In genomic region chrX:19862634-19863236, GRCh38 we compare ENCODE assay signal across 19 cellular contexts. TPM values are rescaled to one million over a fixed set of nuclear protein-coding genes. Genes with fewer than 3 reads are reported as not detected.
DNase-seq lines count a peak whose midpoint lies in the region; ATAC-seq and TF ChIP-seq lines count a peak whose summit lies in the region.
"Had no signal": no experiment of that assay in that cellular context is flagged by ENCODE, and none has a peak within 500 bp of the region (broad histone marks: within the 10 kb centered on the region; RNA-seq: fewer than 3 reads in every experiment).

No MANE protein-coding gene starts in this region.

- peak overlapping the region; percentile 60 for H3K9ac ChIP-seq in Karpas-422 (ENCODE audit: low read length)

- H3K36me3 ChIP-seq in Karpas-422 (ENCODE audit: insufficient read depth, low read length), result no peaks in the 10 kb centered on the region
- H3K36me3 ChIP-seq: brain microvascular endothelial cell, ovary, SJSA1 had no signal

- H3K27me3 Mint-ChIP-seq in immature natural killer cell (ENCODE audit: low read depth in 3 of 3) (peaks cover 0 to 7% (median 0%) of the 10 kb centered on the region in 3 donors), MCF 10A (ENCODE audit: insufficient read depth, unreplicated experiment) (peaks cover 48% of the 10 kb centered on the region)
- H3K27me3 Mint-ChIP-seq: activated naive CD8-positive, alpha-beta T cell treated with anti-CD3 and anti-CD28 coated beads, Interleukin-2, amount 10 ng/mL, durations not matched to agents 7 days and 5 days had no signal

- peaks cover 66% of the 10 kb centered on the region for H3K79me2 ChIP-seq in Karpas-422 (ENCODE audit: low read length)

- DNase-seq in Karpas-422, result no peak
- DNase-seq in immature natural killer cell, result no peak
- no peak for DNase-seq in DMS153 treated with DMSO at 0.1 percent for 48 hours (lab: John Stamatoyannopoulos, UW; ENCODE audit: unreplicated experiment)
- DNase-seq in MCF 10A (ENCODE audit: unreplicated experiment), result no peak
- no peak for DNase-seq in NCI-H2029 (lab: John Stamatoyannopoulos, UW)
- DNase-seq in NCI-H2227 treated with DMSO at 0.1 percent for 48 hours (lab: John Stamatoyannopoulos, UW), result no peak
- DNase-seq: activated CD4-positive, CD25-positive, alpha-beta regulatory T cell treated with anti-CD3 and anti-CD28 coated beads, Interleukin-2, amount 50 U/mL, for 72 hours; activated naive CD8-positive, alpha-beta T cell treated with anti-CD3 and anti-CD28 coated beads, Interleukin-2, amount 10 ng/mL, durations not matched to agents 7 days and 5 days; brain microvascular endothelial cell; DMS 273 treated with DMSO at 0.1 percent for 48 hours; NCI-H1417 treated with DMSO at 0.1 percent for 48 hours; NCI-H2171; NCI-H774; ovary; PC-9 had no signal

- H3K9me3 Mint-ChIP-seq in immature natural killer cell (no peaks in the 10 kb centered on the region), MCF 10A (ENCODE audit: unreplicated experiment) (no peaks in the 10 kb centered on the region)
- H3K9me3 Mint-ChIP-seq: activated naive CD8-positive, alpha-beta T cell treated with anti-CD3 and anti-CD28 coated beads, Interleukin-2, amount 10 ng/mL, durations not matched to agents 7 days and 5 days; T-helper 2 cell treated with Interferon-gamma antibody and Interleukin-4, amounts not matched to agents 5 μg/mL and 100 μg/mL, for 36 hours had no signal

- H3K4me2 ChIP-seq in Karpas-422 (ENCODE audit: low read depth, low read length, poor library complexity, severe bottlenecking), result peak overlapping the region; percentile 74
- H3K4me2 ChIP-seq: PC-9 had no signal

- H3K36me3 Mint-ChIP-seq in immature natural killer cell (no peaks in the 10 kb centered on the region), MCF 10A (ENCODE audit: insufficient read depth, unreplicated experiment) (no peaks in the 10 kb centered on the region)

- CTCF ChIA-PET in MCF 10A (lab: Yijun Ruan, JAX), result interaction anchor here (0.6 kb wide), 1 partner anchor 40 kb away, joined by 3 read pairs; no protein-coding TSS in a partner anchor

- no peaks in the 10 kb centered on the region for H3K9me3 ChIP-seq in Karpas-422 (ENCODE audit: low read length)
- H3K9me3 ChIP-seq: ovary, SJSA1 had no signal

- no TSS peak for BruUV-seq in MCF 10A (replicated peaks; lab: Mats Ljungman, UMichigan)

- peak overlapping the region; percentile 96 for H3K27ac ChIP-seq in Karpas-422 (ENCODE audit: low read length)
- H3K27ac ChIP-seq: brain microvascular endothelial cell, epithelial cell of prostate, ovary, PC-9 had no signal

- ATAC-seq in GM19372 (IDR thresholded peaks at IDR 0.05; ENCODE audit: low read depth, unreplicated experiment), result peak; percentile 1

- intact Hi-C loops in MCF 10A (cut with micrococcal nuclease), result no loop called here

- no peaks in the 10 kb centered on the region; the same call in 1 of the 2 replicates for H4K20me1 ChIP-seq in Karpas-422 (ENCODE audit: insufficient read depth, low read depth, low read length)

- POLR2A ChIA-PET in MCF 10A (lab: Yijun Ruan, JAX), result interaction anchor here (0.8 kb wide), 1 partner anchor 113 kb away, joined by 3 read pairs; no protein-coding TSS in a partner anchor

- H2AFZ ChIP-seq in Karpas-422 (ENCODE audit: low read length), result no peak overlapping the region
- H2AFZ ChIP-seq: PC-9 had no signal

- TF ChIP-seq CTCF in MCF 10A (IDR thresholded peaks at IDR 0.05; ENCODE audit: unreplicated experiment), result no peak

- no peak overlapping the region for H3K4me3 ChIP-seq in Karpas-422 (ENCODE audit: low read length)
- H3K4me3 ChIP-seq: ovary, PC-9, SJSA1 had no signal

- H3K27ac Mint-ChIP-seq in immature natural killer cell (peak overlapping the region; percentile 81 to 94 (median 92)), MCF 10A (ENCODE audit: low read depth, unreplicated experiment) (no peak overlapping the region)
- H3K27ac Mint-ChIP-seq: activated naive CD8-positive, alpha-beta T cell treated with anti-CD3 and anti-CD28 coated beads, Interleukin-2, amount 10 ng/mL, durations not matched to agents 7 days and 5 days; T-helper 2 cell treated with Interferon-gamma antibody and Interleukin-4, amounts not matched to agents 5 μg/mL and 100 μg/mL, for 36 hours had no signal

- no peaks in the 10 kb centered on the region for H3K27me3 ChIP-seq in Karpas-422 (ENCODE audit: low read length)
- H3K27me3 ChIP-seq: brain microvascular endothelial cell, ovary, SJSA1 had no signal

- peak overlapping the region in 2 of 5 donors; percentile 79 to 88 for H3K4me3 Mint-ChIP-seq in immature natural killer cell
- H3K4me3 Mint-ChIP-seq in MCF 10A (ENCODE audit: unreplicated experiment), result no peak overlapping the region
- H3K4me3 Mint-ChIP-seq: activated naive CD8-positive, alpha-beta T cell treated with anti-CD3 and anti-CD28 coated beads, Interleukin-2, amount 10 ng/mL, durations not matched to agents 7 days and 5 days; T-helper 2 cell treated with Interferon-gamma antibody and Interleukin-4, amounts not matched to agents 5 μg/mL and 100 μg/mL, for 36 hours had no signal

- peaks cover 69 to 86% of the 10 kb centered on the region in 2 donors for H3K4me1 Mint-ChIP-seq in immature natural killer cell
- no peaks in the 10 kb centered on the region for H3K4me1 Mint-ChIP-seq in MCF 10A (ENCODE audit: insufficient read depth, unreplicated experiment)

- no peaks in the 10 kb centered on the region for H3K9me2 ChIP-seq in Karpas-422 (replicated peaks; ENCODE audit: insufficient read depth, low read length)

- peaks cover 83% of the 10 kb centered on the region for H3K4me1 ChIP-seq in Karpas-422 (ENCODE audit: low read length)

RNA-seq across cellular contexts. Expression of gene SH3KBP1, which starts 24.7 kb away (rescaled TPM):
- 72.0 and 79.6 TPM in 2 replicates for total RNA-seq in Karpas-422 (2014; rRNA removed; shearing (Covaris generic); ENCODE audit: low replicate concordance)
- polyA plus RNA-seq in immature natural killer cell, result 100 to 1,000 TPM in 1 of 3 donors, 10 to 100 TPM in 2; 82.8 to 200 (median 95.6) TPM
- 47.3 and 66.1 TPM in 2 replicates for total RNA-seq in MCF 10A (2022)
